ENCODE assay signal across 1 cellular context in the genomic region with DNA sequence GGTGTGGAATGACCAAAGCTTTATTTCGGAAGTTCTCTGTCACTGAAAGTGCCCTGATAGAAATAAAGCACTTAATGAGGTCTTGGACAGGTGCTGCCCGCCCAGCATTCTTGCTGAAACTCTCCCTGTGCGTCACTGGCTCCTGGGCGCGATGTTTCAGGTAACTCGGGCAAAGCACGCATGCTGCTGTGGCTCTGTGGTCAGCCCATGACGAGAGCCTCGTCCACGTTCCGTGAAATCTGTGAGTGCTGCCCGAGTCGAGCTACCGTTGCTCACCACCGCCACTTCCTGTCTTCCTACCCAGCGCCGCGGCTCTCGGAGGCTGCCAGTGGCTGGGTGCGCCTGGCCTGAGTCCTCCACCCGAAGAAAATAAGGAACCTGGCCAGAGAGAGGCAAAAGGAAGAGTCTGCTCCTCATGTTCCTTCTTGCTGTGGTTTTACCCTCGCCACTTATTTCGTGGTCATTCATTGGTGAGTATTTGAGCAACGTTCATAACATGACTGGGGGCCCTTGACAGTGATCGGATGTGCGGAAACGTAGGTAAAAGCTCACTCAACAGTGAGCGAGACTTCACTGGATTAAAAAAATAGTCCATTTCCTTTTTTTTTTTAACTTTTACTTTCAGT.
A peak's percentile ranks its signal among the peaks of the same experiment; 100 is the strongest.
TF ChIP-seq lines count a peak whose summit lies in the region.

No MANE protein-coding gene starts in this region.

TF ChIP-seq in GM12878, 131 proteins besides CTCF, POLR2A, EP300 and RAD21 (continued from another document):
- TF ChIP-seq NRF1 (conservative IDR thresholded peaks at IDR 0.05; ENCODE audit: low read depth, low read length) (no peak), SREBF2 (IDR thresholded peaks at IDR 0.05; ENCODE audit: low read length) (no peak), SREBF1 (IDR thresholded peaks at IDR 0.05; ENCODE audit: low read length) (no peak)
- TF ChIP-seq, protein P1, sequence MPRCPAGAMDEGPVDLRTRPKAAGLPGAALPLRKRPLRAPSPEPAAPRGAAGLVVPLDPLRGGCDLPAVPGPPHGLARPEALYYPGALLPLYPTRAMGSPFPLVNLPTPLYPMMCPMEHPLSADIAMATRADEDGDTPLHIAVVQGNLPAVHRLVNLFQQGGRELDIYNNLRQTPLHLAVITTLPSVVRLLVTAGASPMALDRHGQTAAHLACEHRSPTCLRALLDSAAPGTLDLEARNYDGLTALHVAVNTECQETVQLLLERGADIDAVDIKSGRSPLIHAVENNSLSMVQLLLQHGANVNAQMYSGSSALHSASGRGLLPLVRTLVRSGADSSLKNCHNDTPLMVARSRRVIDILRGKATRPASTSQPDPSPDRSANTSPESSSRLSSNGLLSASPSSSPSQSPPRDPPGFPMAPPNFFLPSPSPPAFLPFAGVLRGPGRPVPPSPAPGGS (IDR thresholded peaks at IDR 0.05; ENCODE audit: borderline replicate concordance, insufficient read depth, low read depth, low read length, poor library complexity, severe bottlenecking): no peak
- TF ChIP-seq, protein P2, sequence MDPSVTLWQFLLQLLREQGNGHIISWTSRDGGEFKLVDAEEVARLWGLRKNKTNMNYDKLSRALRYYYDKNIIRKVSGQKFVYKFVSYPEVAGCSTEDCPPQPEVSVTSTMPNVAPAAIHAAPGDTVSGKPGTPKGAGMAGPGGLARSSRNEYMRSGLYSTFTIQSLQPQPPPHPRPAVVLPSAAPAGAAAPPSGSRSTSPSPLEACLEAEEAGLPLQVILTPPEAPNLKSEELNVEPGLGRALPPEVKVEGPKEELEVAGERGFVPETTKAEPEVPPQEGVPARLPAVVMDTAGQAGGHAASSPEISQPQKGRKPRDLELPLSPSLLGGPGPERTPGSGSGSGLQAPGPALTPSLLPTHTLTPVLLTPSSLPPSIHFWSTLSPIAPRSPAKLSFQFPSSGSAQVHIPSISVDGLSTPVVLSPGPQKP (IDR thresholded peaks at IDR 0.05; ENCODE audit: low read depth, low read length): peak; percentile 49; the same call in 1 of the 2 replicates
